In the genomic region with DNA sequence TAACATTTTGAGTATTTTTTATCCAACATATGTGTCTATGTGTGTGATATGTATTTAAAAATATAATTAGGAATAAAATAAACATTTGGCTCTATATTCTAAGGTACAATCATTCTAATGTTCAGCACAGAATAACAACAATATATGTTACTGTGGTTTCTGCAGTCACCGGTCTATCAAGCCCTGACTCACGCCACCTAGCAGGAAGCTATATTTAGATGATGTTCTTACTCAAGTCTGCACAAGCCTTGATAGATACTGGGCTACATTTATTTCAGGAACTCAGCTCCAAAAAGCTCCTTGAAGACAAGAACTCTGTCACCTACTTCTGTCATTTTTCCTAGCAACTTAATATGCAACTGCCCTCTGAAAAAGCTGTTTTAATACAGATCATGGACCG, we compare ENCODE assay signal across 11 cellular contexts.
DNase-seq lines count a peak whose midpoint lies in the region; ATAC-seq, FAIRE-seq and TF ChIP-seq lines count a peak whose summit lies in the region.
"Had no signal": no experiment of that assay in that cellular context is flagged by ENCODE, and none has a peak within 500 bp of the region (broad histone marks: within the 10 kb centered on the region; RNA-seq: fewer than 3 reads in every experiment).

No MANE protein-coding gene starts in this region.

- H3K4me3 Mint-ChIP-seq in natural killer cell (no peak overlapping the region), T-cell (no peak overlapping the region)
- H3K4me3 Mint-ChIP-seq: CD4-positive, alpha-beta T cell had no signal

- no peak for TF ChIP-seq CTCF in DOHH2 (IDR thresholded peaks at IDR 0.05; ENCODE audit: low read depth, low read length, poor library complexity, severe bottlenecking)
- TF ChIP-seq CTCF in choroid plexus epithelial cell (conservative IDR thresholded peaks at IDR 0.05; ENCODE audit: low read depth, low read length), result no peak
- no peak for TF ChIP-seq CTCF in natural killer cell (IDR thresholded peaks at IDR 0.05)

- 0 out of 2 replicates have a peak overlapping the region, but pooled peaks have one; percentile 18 for H3K27ac ChIP-seq in DOHH2 (ENCODE audit: low read depth, low read length)
- H3K27ac ChIP-seq: KMS-11 had no signal

- peak; percentile 89 for ATAC-seq in GM21619 (IDR thresholded peaks at IDR 0.05; ENCODE audit: unreplicated experiment)
- peak; percentile 88 for ATAC-seq in HG03565 (IDR thresholded peaks at IDR 0.05; ENCODE audit: unreplicated experiment)
- ATAC-seq in natural killer cell, result no peak
- ATAC-seq in T-cell (replicated peaks in 1 of 4), result no peak

- no peaks in the 10 kb centered on the region for H3K27me3 Mint-ChIP-seq in natural killer cell (ENCODE audit: low read depth in 2 of 2)
- H3K27me3 Mint-ChIP-seq in T-cell, result peaks cover 0 to 4% of the 10 kb centered on the region in 2 donors
- H3K27me3 Mint-ChIP-seq: CD4-positive, alpha-beta T cell had no signal

- no peaks in the 10 kb centered on the region for H3K36me3 Mint-ChIP-seq in natural killer cell
- H3K36me3 Mint-ChIP-seq in T-cell, result no peaks in the 10 kb centered on the region

- H3K9me3 Mint-ChIP-seq in natural killer cell (peaks cover 3 to 4% of the 10 kb centered on the region in 2 donors), T-cell (no peaks in the 10 kb centered on the region)
- H3K9me3 Mint-ChIP-seq: CD4-positive, alpha-beta T cell had no signal

- H3K4me1 ChIP-seq in DOHH2 (ENCODE audit: control insufficient read depth, low read length), result peaks cover 17% of the 10 kb centered on the region

- no peaks in the 10 kb centered on the region for H3K27me3 ChIP-seq in DOHH2 (ENCODE audit: control insufficient read depth, low read length)

- no peak for FAIRE-seq in H54 (lab: Jason Lieb, UNC)

- H3K9me2 ChIP-seq in DOHH2 (replicated peaks; ENCODE audit: control insufficient read depth, low read length), result no peaks in the 10 kb centered on the region

- DNase-seq in choroid plexus epithelial cell (ENCODE audit: low read depth), result peak; percentile 79
- DNase-seq in H54 (ENCODE audit: insufficient read length, low spot score), result no peak
- DNase-seq in natural killer cell, result no peak
- no peak for DNase-seq in T-cell
- DNase-seq in hippocampal formation (lab: John Stamatoyannopoulos, UW), result no peak
- DNase-seq: CD4-positive, alpha-beta T cell had no signal

- no peaks in the 10 kb centered on the region for H3F3A ChIP-seq in DOHH2 (ENCODE audit: control insufficient read depth, insufficient read depth)

- H3K27ac Mint-ChIP-seq in natural killer cell, result no peak overlapping the region
- H3K27ac Mint-ChIP-seq in T-cell, result no peak overlapping the region
- H3K27ac Mint-ChIP-seq: CD4-positive, alpha-beta T cell had no signal

- POLR2A ChIA-PET in T-cell (lab: Charles Lee), result no interaction called here

- H3K36me3 ChIP-seq in DOHH2 (ENCODE audit: control insufficient read depth, low read length), result no peaks in the 10 kb centered on the region

- intact Hi-C loops in natural killer cell (cut with micrococcal nuclease), result no loop called here

- H3K9me3 ChIP-seq in DOHH2 (ENCODE audit: control insufficient read depth, insufficient read depth, low read length), result no peaks in the 10 kb centered on the region

- H3K79me2 ChIP-seq in DOHH2 (ENCODE audit: control insufficient read depth, low read length), result no peaks in the 10 kb centered on the region

- CTCF ChIA-PET in T-cell (lab: Charles Lee), result no interaction called here

- H3K4me2 ChIP-seq in DOHH2 (ENCODE audit: low read length), result no peak overlapping the region
- H3K4me2 ChIP-seq: KMS-11 had no signal

- H3K4me1 Mint-ChIP-seq in natural killer cell, result no peaks in the 10 kb centered on the region
- no peaks in the 10 kb centered on the region for H3K4me1 Mint-ChIP-seq in T-cell

- TF ChIP-seq POLR2A in H54 (IDR thresholded peaks at IDR 0.05; ENCODE audit: low read depth, low read length), result no peak

- H3K4me3 ChIP-seq in DOHH2 (ENCODE audit: low read length) (no peak overlapping the region), choroid plexus epithelial cell (ENCODE audit: low read depth, low read length) (no peak overlapping the region)
- H3K4me3 ChIP-seq: skin epidermis had no signal

- H4K20me1 ChIP-seq in DOHH2 (ENCODE audit: control insufficient read depth, insufficient read depth, low read depth, low read length), result no peaks in the 10 kb centered on the region

Comparison
In these comparisons a context has a peak if more than half of its experiments do, and no peak if none do; other contexts are left out.
1. ATAC-seq: peak in GM21619 (single experiment) and HG03565 (single experiment); none in natural killer cell (0 of 3) and T-cell (0 of 4).